ENCODE assay signal across 8 cellular contexts in the genomic region with DNA sequence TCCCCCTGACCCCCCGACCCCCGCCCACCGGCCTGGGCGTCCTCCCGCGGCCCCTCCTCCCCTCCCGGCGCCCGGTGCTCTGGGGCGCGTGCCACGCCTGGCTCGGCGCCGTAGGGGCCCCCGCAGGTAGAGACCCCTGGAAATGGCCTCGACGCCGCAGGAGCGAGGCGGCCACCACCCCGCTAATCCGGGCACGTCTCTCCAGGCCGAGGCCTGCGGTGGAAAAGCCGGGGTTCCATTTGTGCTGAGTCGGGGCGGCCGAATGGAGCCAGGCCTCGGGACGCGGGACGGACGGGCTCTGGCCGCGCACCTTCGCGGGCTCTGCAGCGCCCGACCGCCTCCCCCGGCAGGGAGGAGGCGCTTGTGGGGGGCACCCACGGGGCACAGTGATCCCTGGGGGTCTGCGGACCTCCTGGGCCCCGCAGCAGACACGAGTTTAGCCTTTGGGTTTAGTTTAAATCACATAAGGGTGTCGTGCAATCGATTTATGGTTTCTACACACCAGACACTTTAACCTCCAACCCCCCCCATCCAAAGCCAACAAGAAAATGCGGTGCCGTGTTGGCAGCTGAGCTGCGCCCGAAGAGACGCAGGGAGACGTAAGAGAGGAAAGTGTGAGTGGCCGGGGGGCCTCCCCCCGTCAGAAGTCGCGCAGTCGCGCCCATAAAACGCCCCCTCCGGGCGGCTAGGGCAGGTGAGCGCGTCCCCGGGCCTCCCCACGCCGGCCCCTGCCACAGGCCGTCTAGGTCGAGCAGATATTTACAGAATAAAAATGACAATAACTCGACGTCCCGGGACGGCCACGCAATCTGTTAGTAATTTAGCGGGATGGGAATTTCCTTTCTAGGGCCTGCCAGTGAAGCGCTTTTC. TPM values are rescaled to one million over a fixed set of nuclear protein-coding genes. Genes with fewer than 3 reads are reported as not detected.
DNase-seq lines count a peak whose midpoint lies in the region; ATAC-seq, FAIRE-seq and TF ChIP-seq lines count a peak whose summit lies in the region.

No MANE protein-coding gene starts in this region.

- no peak overlapping the region for H3K23ac ChIP-seq in mesenchymal stem cell (ENCODE audit: low read length in 2 of 2)

- H3K4me1 Mint-ChIP-seq in WTC11, result peaks cover 12% of the 10 kb centered on the region

- peak overlapping the region; percentile 68 for H3K4me2 ChIP-seq in mesenchymal stem cell (ENCODE audit: low read length, poor library complexity, severe bottlenecking)

- H3K4ac ChIP-seq in mesenchymal stem cell (ENCODE audit: low read depth in 1 of 2, low read length in 2 of 2), result peak overlapping the region in 1 of 2 experiments; percentile 82

- intact Hi-C loops in colonic mucosa (cut with DNase I), result no loop called here

- no peak overlapping the region for H2BK5ac ChIP-seq in mesenchymal stem cell (ENCODE audit: low read depth, low read length, poor library complexity, severe bottlenecking)

- CTCF ChIA-PET in WTC11 (lab: Charles Lee), result no interaction called here

- H3K14ac ChIP-seq in mesenchymal stem cell (ENCODE audit: low read length in 2 of 2), result no peak overlapping the region

- H3K27me3 ChIP-seq in colonic mucosa (peaks cover 54% of the 10 kb centered on the region), mesenchymal stem cell (ENCODE audit: control insufficient read depth in 1 of 2, insufficient read depth in 1 of 2, low read length in 2 of 2) (peaks cover 30 to 58% of the 10 kb centered on the region in 2 experiments)

- peak overlapping the region; percentile 82 to 83 for H3K18ac ChIP-seq in mesenchymal stem cell (ENCODE audit: low read depth in 1 of 2, low read length in 2 of 2)

- H4K91ac ChIP-seq in mesenchymal stem cell (ENCODE audit: low read length), result peak overlapping the region; percentile 61

- H3K4me3 ChIP-seq in colonic mucosa, result peak overlapping the region; percentile 40
- peak overlapping the region in 1 of 2 experiments; percentile 47 for H3K4me3 ChIP-seq in mesenchymal stem cell (ENCODE audit: insufficient read depth in 1 of 2, low read depth in 1 of 2, low read length in 2 of 2)

- H3K27ac Mint-ChIP-seq in WTC11, result no peak overlapping the region

- no peaks in the 10 kb centered on the region for H3K9me3 ChIP-seq in colonic mucosa
- H3K9me3 ChIP-seq in mesenchymal stem cell (ENCODE audit: control insufficient read depth, low read length), result no peaks in the 10 kb centered on the region

- H2AK5ac ChIP-seq in mesenchymal stem cell (ENCODE audit: low read length, severe bottlenecking), result no peak overlapping the region

- 1% methylated on average over 63 of the region's 79 CpGs for WGBS in mesenchymal stem cell

- peak overlapping the region; percentile 73 for H3K27ac ChIP-seq in colonic mucosa
- no peak overlapping the region for H3K27ac ChIP-seq in mesenchymal stem cell (ENCODE audit: low read length, poor library complexity, severe bottlenecking)

- peak; percentile 33 for DNase-seq in activated CD4-positive, CD25-positive, alpha-beta regulatory T cell treated with anti-CD3 and anti-CD28 coated beads, Interleukin-2, amount 50 U/mL, for 16 hours (ENCODE audit: low read depth, low spot score)
- DNase-seq in activated CD4-positive, CD25-positive, alpha-beta regulatory T cell treated with anti-CD3 and anti-CD28 coated beads, Interleukin-2, amount 50 U/mL, for 72 hours, result no peak
- DNase-seq in WTC11 (ENCODE audit: low spot score) (peak; percentile 53), colonic mucosa (no peak), mesenchymal stem cell (peak; percentile 88), H54 (ENCODE audit: insufficient read length, low spot score) (no peak), NCI-H2227 treated with DMSO at 0.1 percent for 48 hours (lab: John Stamatoyannopoulos, UW) (no peak)
- DNase-seq in stimulated activated CD8-positive, alpha-beta memory T cell treated with anti-CD3 and anti-CD28 coated beads, Interleukin-4, amount 100 ng/mL, for 24 hours (ENCODE audit: low read depth), result peak; percentile 67

- H2BK15ac ChIP-seq in mesenchymal stem cell (ENCODE audit: low read depth, poor library complexity, severe bottlenecking), result peak overlapping the region; percentile 69

- H3K9ac ChIP-seq in colonic mucosa (ENCODE audit: low read depth in 2 of 2, low read length in 2 of 2) (peak overlapping the region; percentile 34 to 60), mesenchymal stem cell (ENCODE audit: low read length) (peak overlapping the region; percentile 81)

- TF ChIP-seq POLR2A in H54 (IDR thresholded peaks at IDR 0.05; ENCODE audit: low read depth, low read length), result no peak

- no peaks in the 10 kb centered on the region for H3K9me3 Mint-ChIP-seq in WTC11

- H3K36me3 Mint-ChIP-seq in WTC11, result no peaks in the 10 kb centered on the region

- no peaks in the 10 kb centered on the region for H3K36me3 ChIP-seq in colonic mucosa
- no peaks in the 10 kb centered on the region for H3K36me3 ChIP-seq in mesenchymal stem cell (ENCODE audit: control insufficient read depth in 1 of 2, insufficient read depth in 2 of 2, low read depth in 1 of 2, low read length in 2 of 2)

- peak overlapping the region; percentile 82 for H4K8ac ChIP-seq in mesenchymal stem cell (ENCODE audit: low read length)

- peak overlapping the region; percentile 63 for H3K4me3 Mint-ChIP-seq in WTC11

- peak; percentile 20 for ATAC-seq in WTC11

- peak overlapping the region in 1 of 2 experiments; percentile 77 for H2BK12ac ChIP-seq in mesenchymal stem cell (ENCODE audit: low read length in 2 of 2)

- POLR2A ChIA-PET in WTC11 (lab: Charles Lee), result no interaction called here

- H3K79me1 ChIP-seq in mesenchymal stem cell (replicated peaks; ENCODE audit: low read length, poor library complexity, severe bottlenecking), result no peaks in the 10 kb centered on the region

- no peak overlapping the region for H2AFZ ChIP-seq in mesenchymal stem cell (ENCODE audit: low read depth, low read length)

- peaks cover 4% of the 10 kb centered on the region for H3K4me1 ChIP-seq in colonic mucosa
- H3K4me1 ChIP-seq in mesenchymal stem cell (ENCODE audit: control insufficient read depth, insufficient read depth, low read depth, low read length), result peaks cover 25% of the 10 kb centered on the region

- FAIRE-seq in H54 (lab: Jason Lieb, UNC), result no peak

- TF ChIP-seq CTCF in WTC11 (IDR thresholded peaks at IDR 0.05) (no peak), colonic mucosa (IDR thresholded peaks at IDR 0.05) (no peak)

- H2BK120ac ChIP-seq in mesenchymal stem cell (ENCODE audit: low read depth, low read length), result peak overlapping the region; percentile 61

- H3K27me3 Mint-ChIP-seq in WTC11 (ENCODE audit: low read depth), result peaks cover 84% of the 10 kb centered on the region

TF ChIP-seq in WTC11, 78 proteins besides CTCF, POLR2A, EP300 and RAD21 (continues in another document):
- TF ChIP-seq RORB (CRISPR knock-in tag; IDR thresholded peaks at IDR 0.05), result no peak
- no peak for TF ChIP-seq CREM (CRISPR knock-in tag; IDR thresholded peaks at IDR 0.05)
- TF ChIP-seq ZNF219 (CRISPR knock-in tag; IDR thresholded peaks at IDR 0.05; ENCODE audit: borderline replicate concordance), result peak; percentile 27; the same call in 1 of the 2 replicates
- TF ChIP-seq, protein P1, sequence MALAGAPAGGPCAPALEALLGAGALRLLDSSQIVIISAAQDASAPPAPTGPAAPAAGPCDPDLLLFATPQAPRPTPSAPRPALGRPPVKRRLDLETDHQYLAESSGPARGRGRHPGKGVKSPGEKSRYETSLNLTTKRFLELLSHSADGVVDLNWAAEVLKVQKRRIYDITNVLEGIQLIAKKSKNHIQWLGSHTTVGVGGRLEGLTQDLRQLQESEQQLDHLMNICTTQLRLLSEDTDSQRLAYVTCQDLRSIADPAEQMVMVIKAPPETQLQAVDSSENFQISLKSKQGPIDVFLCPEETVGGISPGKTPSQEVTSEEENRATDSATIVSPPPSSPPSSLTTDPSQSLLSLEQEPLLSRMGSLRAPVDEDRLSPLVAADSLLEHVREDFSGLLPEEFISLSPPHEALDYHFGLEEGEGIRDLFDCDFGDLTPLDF (CRISPR knock-in tag; IDR thresholded peaks at IDR 0.05), result no peak
- TF ChIP-seq, protein P2, sequence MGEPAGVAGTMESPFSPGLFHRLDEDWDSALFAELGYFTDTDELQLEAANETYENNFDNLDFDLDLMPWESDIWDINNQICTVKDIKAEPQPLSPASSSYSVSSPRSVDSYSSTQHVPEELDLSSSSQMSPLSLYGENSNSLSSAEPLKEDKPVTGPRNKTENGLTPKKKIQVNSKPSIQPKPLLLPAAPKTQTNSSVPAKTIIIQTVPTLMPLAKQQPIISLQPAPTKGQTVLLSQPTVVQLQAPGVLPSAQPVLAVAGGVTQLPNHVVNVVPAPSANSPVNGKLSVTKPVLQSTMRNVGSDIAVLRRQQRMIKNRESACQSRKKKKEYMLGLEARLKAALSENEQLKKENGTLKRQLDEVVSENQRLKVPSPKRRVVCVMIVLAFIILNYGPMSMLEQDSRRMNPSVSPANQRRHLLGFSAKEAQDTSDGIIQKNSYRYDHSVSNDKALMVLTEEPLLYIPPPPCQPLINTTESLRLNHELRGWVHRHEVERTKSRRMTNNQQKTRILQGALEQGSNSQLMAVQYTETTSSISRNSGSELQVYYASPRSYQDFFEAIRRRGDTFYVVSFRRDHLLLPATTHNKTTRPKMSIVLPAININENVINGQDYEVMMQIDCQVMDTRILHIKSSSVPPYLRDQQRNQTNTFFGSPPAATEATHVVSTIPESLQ (CRISPR knock-in tag; IDR thresholded peaks at IDR 0.05), result no peak
- TF ChIP-seq PRRX2 (CRISPR knock-in tag; IDR thresholded peaks at IDR 0.05), result no peak
- TF ChIP-seq FOXP1 (CRISPR knock-in tag; IDR thresholded peaks at IDR 0.05; ENCODE audit: borderline replicate concordance), result no peak; the same call in 1 of the 2 replicates
- no peak for TF ChIP-seq TEAD1 (CRISPR knock-in tag; IDR thresholded peaks at IDR 0.05)
- no peak for TF ChIP-seq ATF1 (CRISPR knock-in tag; IDR thresholded peaks at IDR 0.05)
- no peak for TF ChIP-seq NR3C1 (CRISPR knock-in tag; conservative IDR thresholded peaks at IDR 0.05; ENCODE audit: low read depth)

RNA-seq across cellular contexts. Expression of gene NFATC1, which starts 1.1 kb away (rescaled TPM):
- total RNA-seq in WTC11 (2021), result 17.6 to 20.2 TPM (median 17.6 TPM) in 3 replicates
- 1 to 10 TPM; 1.6 to 4.3 TPM for total RNA-seq in colonic mucosa
- 9.9 TPM for polyA plus RNA-seq in mesenchymal stem cell (2013, experiment 1 of 2)
- polyA plus RNA-seq in mesenchymal stem cell (2013, experiment 2 of 2), result 10.1 TPM

Comparison
In these comparisons a context has a peak if more than half of its experiments do, and no peak if none do; other contexts are left out.
1. DNase-seq: peak in activated CD4-positive, CD25-positive, alpha-beta regulatory T cell treated with anti-CD3 and anti-CD28 coated beads, Interleukin-2, amount 50 U/mL, for 16 hours (single experiment), WTC11 (single experiment), mesenchymal stem cell (single experiment) and stimulated activated CD8-positive, alpha-beta memory T cell treated with anti-CD3 and anti-CD28 coated beads, Interleukin-4, amount 100 ng/mL, for 24 hours (single experiment); none in activated CD4-positive, CD25-positive, alpha-beta regulatory T cell treated with anti-CD3 and anti-CD28 coated beads, Interleukin-2, amount 50 U/mL, for 72 hours (single experiment), colonic mucosa (single experiment), H54 (single experiment) and NCI-H2227 treated with DMSO at 0.1 percent for 48 hours (single experiment).